In the genomic region with DNA sequence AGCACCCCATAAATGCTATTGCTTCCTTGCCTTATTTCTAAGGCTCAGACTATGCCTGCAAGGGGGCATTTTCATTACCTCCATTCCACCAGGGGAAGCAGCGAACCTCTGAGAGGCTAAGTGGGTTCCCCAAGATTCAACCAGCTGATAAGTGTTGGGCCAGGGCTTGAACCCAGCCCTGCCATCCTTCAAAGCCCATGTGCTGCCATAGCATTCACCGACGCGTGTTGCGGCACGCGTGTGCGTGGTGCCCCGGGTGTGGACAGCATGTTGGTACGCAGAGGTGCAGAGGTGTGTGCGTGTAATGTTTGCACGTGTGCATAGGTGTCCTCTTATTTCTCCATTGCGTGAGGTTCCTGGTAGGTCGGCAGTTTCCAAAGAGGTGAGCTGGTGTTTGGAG, we compare ENCODE assay signal across 11 cellular contexts.
DNase-seq lines count a peak whose midpoint lies in the region; ATAC-seq and TF ChIP-seq lines count a peak whose summit lies in the region.
"Had no signal": no experiment of that assay in that cellular context is flagged by ENCODE, and none has a peak within 500 bp of the region (broad histone marks: within the 10 kb centered on the region; RNA-seq: fewer than 3 reads in every experiment).

No MANE protein-coding gene starts in this region.

- no peaks in the 10 kb centered on the region for H3K9me3 Mint-ChIP-seq in T-cell

- H3K27ac ChIP-seq in cingulate gyrus (ENCODE audit: low read depth, low read length) (peak overlapping the region; percentile 97), lower lobe of right lung (peak overlapping the region; percentile 98), thoracic aorta (peak overlapping the region; percentile 96 to 98)

- no peaks in the 10 kb centered on the region for H3K27me3 Mint-ChIP-seq in T-cell

- no peak overlapping the region for H3K27ac Mint-ChIP-seq in T-cell

- POLR2A ChIA-PET in T-cell (lab: Charles Lee), result no interaction called here

- ATAC-seq in lower lobe of right lung (no peak), thoracic aorta (ENCODE audit: insufficient number of reproducible peaks, low FRiP score, low read depth) (no peak), T-cell (replicated peaks in 1 of 4) (no peak), GM19395 (IDR thresholded peaks at IDR 0.05; ENCODE audit: unreplicated experiment) (no peak)

- TF ChIP-seq CTCF in LNCaP clone FGC (IDR thresholded peaks at IDR 0.05; ENCODE audit: control insufficient read depth, extremely low read depth, insufficient read depth) (no peak), lower lobe of right lung (IDR thresholded peaks at IDR 0.05) (no peak), thoracic aorta (IDR thresholded peaks at IDR 0.05) (no peak)

- intact Hi-C loops in lower lobe of right lung (cut with DNase I), result no loop called here

- H3K4me1 ChIP-seq in lower lobe of right lung (peaks cover 93% of the 10 kb centered on the region), thoracic aorta (ENCODE audit: control insufficient read depth in 1 of 2, low read depth in 2 of 2) (peaks cover 60 to 87% of the 10 kb centered on the region in 2 donors)

- H3K4me1 Mint-ChIP-seq in T-cell, result peaks cover 6 to 14% (median 7%) of the 10 kb centered on the region in 3 donors

- DNase-seq in LNCaP clone FGC (ENCODE audit: low read depth) (no peak), lower lobe of right lung (peak; percentile 40), thoracic aorta (ENCODE audit: low spot score) (no peak), T-cell (no peak), NCI-H69 (lab: John Stamatoyannopoulos, UW) (no peak), MV-4-11 (lab: John Stamatoyannopoulos, UW) (no peak)
- DNase-seq: DMS153; NK-92 treated with Interleukin-12 subunit alpha and Interleukin-12 subunit beta, amount 100 ng/mL, for 24 hours; stimulated activated CD8-positive, alpha-beta memory T cell treated with anti-CD3 and anti-CD28 coated beads, Interleukin-4, amount 100 ng/mL, for 48 hours had no signal

- H3K4me3 Mint-ChIP-seq in T-cell, result no peak overlapping the region

- H3K4me3 ChIP-seq in LNCaP clone FGC (ENCODE audit: low read depth, low read length), result peak overlapping the region; percentile 95
- peak overlapping the region; percentile 39 for H3K4me3 ChIP-seq in lower lobe of right lung
- H3K4me3 ChIP-seq in thoracic aorta, result peak overlapping the region; percentile 86

- CTCF ChIA-PET in T-cell (lab: Charles Lee), result no interaction called here

- H3K9me3 ChIP-seq in lower lobe of right lung (no peaks in the 10 kb centered on the region), thoracic aorta (no peaks in the 10 kb centered on the region)

- H3K27me3 ChIP-seq in lower lobe of right lung (ENCODE audit: low read depth), result no peaks in the 10 kb centered on the region
- H3K27me3 ChIP-seq in thoracic aorta (replicated peaks; ENCODE audit: insufficient read depth), result no peaks in the 10 kb centered on the region

- H3K36me3 Mint-ChIP-seq in T-cell, result no peaks in the 10 kb centered on the region

- H3K36me3 ChIP-seq in lower lobe of right lung (peaks cover 60% of the 10 kb centered on the region), thoracic aorta (no peaks in the 10 kb centered on the region)

Comparison
In these comparisons a context has a peak if more than half of its experiments do, and no peak if none do; other contexts are left out.
1. H3K4me3 ChIP-seq: peak in every context shown above with its lines; median percentile 95 in LNCaP clone FGC; 86 in thoracic aorta; 39 in lower lobe of right lung.